8 cellular contexts compared by ENCODE assay signal in the genomic region with DNA sequence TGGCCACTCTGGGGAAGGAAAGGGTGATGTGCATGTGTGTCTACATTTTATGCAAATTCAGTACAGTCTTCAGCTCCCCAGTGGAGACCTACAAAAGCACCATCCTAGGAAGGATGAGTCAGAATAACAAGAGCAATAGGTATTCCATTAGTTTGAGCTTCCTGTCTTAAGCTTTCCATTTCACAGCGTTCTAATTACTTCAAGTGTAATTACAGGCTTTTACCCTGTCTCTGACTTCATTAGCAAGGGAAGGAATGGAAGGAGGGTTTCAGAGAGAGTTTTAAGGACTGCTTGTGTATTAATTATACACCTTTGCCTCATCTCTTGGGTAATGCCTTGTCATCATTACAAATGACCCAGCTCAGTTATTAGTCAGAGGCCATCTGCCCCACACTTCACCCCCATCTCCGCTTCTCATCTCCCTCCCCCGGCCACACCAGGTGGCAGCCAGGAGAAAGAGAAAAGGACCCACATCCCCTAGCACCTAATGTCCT.
DNase-seq lines count a peak whose midpoint lies in the region; ATAC-seq, FAIRE-seq and TF ChIP-seq lines count a peak whose summit lies in the region.

No MANE protein-coding gene starts in this region.

- no peak overlapping the region for H3K4me3 ChIP-seq in PC-3 (ENCODE audit: low read length)

- H3K27ac ChIP-seq in PC-3 (ENCODE audit: low read length): no peak overlapping the region

- peak; percentile 76 for ATAC-seq in GM19467 (IDR thresholded peaks at IDR 0.05; ENCODE audit: unreplicated experiment)
- peak; percentile 57 for ATAC-seq in HG03066 (IDR thresholded peaks at IDR 0.05; ENCODE audit: low read depth, unreplicated experiment)
- no peak for ATAC-seq in PC-3
- ATAC-seq in left cardiac atrium: no peak

- POLR2A ChIA-PET in PC-3 (lab: Charles Lee; ENCODE audit: unreplicated experiment): no interaction called here

- 0 out of 2 replicates have a peak, but pooled peaks cover 8% of the 10 kb centered on the region for H3K4me1 ChIP-seq in PC-3 (ENCODE audit: insufficient read depth, low read length)

- H3K9me2 ChIP-seq in PC-3 (replicated peaks; ENCODE audit: low read length): no peaks in the 10 kb centered on the region

- no peaks in the 10 kb centered on the region for H4K20me1 ChIP-seq in PC-3 (ENCODE audit: low read length)

- peak; percentile 14 for DNase-seq in D721Med (ENCODE audit: insufficient read length, low spot score)
- peak; percentile 20 for DNase-seq in PC-3
- DNase-seq in left cardiac atrium: no peak
- DNase-seq in NCI-H345 treated with DMSO at 0.1 percent for 48 hours (lab: John Stamatoyannopoulos, UW; ENCODE audit: unreplicated experiment): no peak
- DNase-seq in NCI-H345 (lab: John Stamatoyannopoulos, UW): no peak
- no peak for DNase-seq in D341Med (ENCODE audit: low spot score)

- no TSS peak for BruUV-seq in PC-3 (replicated peaks; lab: Mats Ljungman, UMichigan)

- no peaks in the 10 kb centered on the region for H3K9me3 ChIP-seq in PC-3 (ENCODE audit: low read length)

- H3K36me3 ChIP-seq in PC-3 (ENCODE audit: low read depth, low read length): no peaks in the 10 kb centered on the region

- no peaks in the 10 kb centered on the region for H3K27me3 ChIP-seq in PC-3 (ENCODE audit: low read length)

- CTCF ChIA-PET in PC-3 (lab: Charles Lee): no interaction called here

- no peak overlapping the region for H2AFZ ChIP-seq in PC-3 (ENCODE audit: low read length)

- FAIRE-seq in D721Med (lab: Jason Lieb, UNC): peak; percentile 96

- peak overlapping the region; percentile 30; the same call in 1 of the 2 replicates for H3K4me2 ChIP-seq in PC-3 (ENCODE audit: low read length)

- intact Hi-C loops in PC-3 (cut with micrococcal nuclease): no loop called here
- intact Hi-C loops in left cardiac atrium (cut with DNase I): no loop called here

- TF ChIP-seq CTCF in D721Med (IDR thresholded peaks at IDR 0.05; ENCODE audit: insufficient read depth, missing control alignments) (no peak), PC-3 (conservative IDR thresholded peaks at IDR 0.05; ENCODE audit: low read depth, low read length) (no peak)

- H3K79me2 ChIP-seq in PC-3 (ENCODE audit: low read length): no peaks in the 10 kb centered on the region

- no peaks in the 10 kb centered on the region for H3F3A ChIP-seq in PC-3 (ENCODE audit: low read length, unreplicated experiment)

- H3K9ac ChIP-seq in PC-3 (ENCODE audit: low read length): no peak overlapping the region

Comparison
In these comparisons a context has a peak if more than half of its experiments do, and no peak if none do; other contexts are left out.
1. DNase-seq: peak in D721Med (single experiment) and PC-3 (single experiment); none in left cardiac atrium (single experiment), NCI-H345 treated with DMSO at 0.1 percent for 48 hours (single experiment), NCI-H345 (single experiment) and D341Med (single experiment).
2. ATAC-seq: peak in GM19467 (single experiment) and HG03066 (single experiment); none in PC-3 (single experiment) and left cardiac atrium (0 of 2).